8 cellular contexts compared by ENCODE assay signal in genomic region chr20:8853805-8854338, GRCh38.
DNase-seq lines count a peak whose midpoint lies in the region; ATAC-seq and TF ChIP-seq lines count a peak whose summit lies in the region.

No MANE protein-coding gene starts in this region.

- no CpG with 5 or more reads among the region's 6 CpGs for WGBS in IMR-90 (ENCODE audit: extremely low coverage in 2 of 2, insufficient read length in 1 of 2), 2 experiments
- WGBS in testis, 2 donors = 4 to 6% methylated on average over 6 of the region's 6 CpGs

- H3K9me3 ChIP-seq in IMR-90 (ENCODE audit: control insufficient read depth, insufficient read depth, low read length) (no peaks in the 10 kb centered on the region), testis (no peaks in the 10 kb centered on the region)

- peaks cover 0 to 6% of the 10 kb centered on the region in 2 experiments; a peak in 1 of 4 replicates for H3K79me1 ChIP-seq in IMR-90 (ENCODE audit: low read depth in 1 of 2, low read length in 2 of 2)

- dilution Hi-C loops in IMR-90 (cut with HindIII; ENCODE audit: low sequenced_read_pairs, unreplicated experiment) = no loop called here

- no peaks in the 10 kb centered on the region for H4K20me1 ChIP-seq in IMR-90 (ENCODE audit: insufficient read depth, low read length)

- no peaks in the 10 kb centered on the region for H3K36me3 ChIP-seq in IMR-90 (ENCODE audit: control insufficient read depth, insufficient read depth, low read length)
- H3K36me3 ChIP-seq in testis (ENCODE audit: low read depth, missing control alignments) = no peaks in the 10 kb centered on the region

- H3K9me1 ChIP-seq in IMR-90 (ENCODE audit: insufficient read depth, low read length) = peaks cover 2% of the 10 kb centered on the region; the same call in 1 of the 2 replicates

- H3K27me3 ChIP-seq in IMR-90 (ENCODE audit: control insufficient read depth, insufficient read depth, low read length) (no peaks in the 10 kb centered on the region), testis (no peaks in the 10 kb centered on the region)

- peak overlapping the region; percentile 71 for H4K91ac ChIP-seq in IMR-90 (ENCODE audit: insufficient read depth, low read depth, low read length)

- peak overlapping the region; percentile 29; the same call in 1 of the 3 replicates for H2BK15ac ChIP-seq in IMR-90 (ENCODE audit: low read depth, low read length)

- H3K56ac ChIP-seq in IMR-90 (ENCODE audit: extremely low read depth, insufficient read depth, low read length) = peak overlapping the region; percentile 78

- peak overlapping the region; percentile 88 for H4K5ac ChIP-seq in IMR-90 (ENCODE audit: low read depth, low read length)

- H3K14ac ChIP-seq in IMR-90 (replicated peaks; ENCODE audit: low read depth, low read length) = peak overlapping the region; percentile 78

- POLR2A ChIA-PET in IMR-90 (lab: Charles Lee; ENCODE audit: unreplicated experiment) = interaction anchor here (0.5 to 0.6 kb wide), 3 partner anchors 73 to 458 kb away, joined by 3 to 17 read pairs (median 4); no protein-coding TSS in a partner anchor

- H3K18ac ChIP-seq in IMR-90 (ENCODE audit: low read depth, low read length) = peak overlapping the region; percentile 90

- H3K4me1 ChIP-seq in IMR-90 (ENCODE audit: control insufficient read depth, insufficient read depth, low read length) (peaks cover 15% of the 10 kb centered on the region), testis (peaks cover 8% of the 10 kb centered on the region)

- CTCF ChIA-PET in IMR-90 (lab: Yijun Ruan, JAX) = interaction anchor here (0.6 to 1.9 kb wide), 23 partner anchors 13 to 539 kb away, joined by 3 to 26 read pairs (median 3); no protein-coding TSS in a partner anchor

- H3K27ac ChIP-seq in IMR-90 (ENCODE audit: insufficient read depth, low read length) = peak overlapping the region; percentile 88
- H3K27ac ChIP-seq in testis = peak overlapping the region in 1 of 2 donors; percentile 77

- H3K9ac ChIP-seq in IMR-90 (ENCODE audit: low read depth, low read length) = peak overlapping the region; percentile 56

- peak; percentile 90 for TF ChIP-seq RAD21 in IMR-90 (IDR thresholded peaks at IDR 0.05; ENCODE audit: low read length)

- H3K4me3 ChIP-seq in IMR-90 (ENCODE audit: insufficient read depth, low read depth, low read length) (peak overlapping the region; percentile 2; the same call in 1 of the 2 replicates), testis (no peak overlapping the region)

- DNase-seq in GM04503 (ENCODE audit: low read depth) (peak; percentile 51), IMR-90 (peak; percentile 84), NOMO-1 treated with DMSO at 0.1 percent for 48 hours (lab: John Stamatoyannopoulos, UW; ENCODE audit: unreplicated experiment) (peak; percentile 49), cerebellar cortex (ENCODE audit: low spot score) (peak; percentile 92), kidney glomerular epithelial cell (lab: John Stamatoyannopoulos, UW) (peak; percentile 96), testis (peak; percentile 45)
- DNase-seq in activated CD4-positive, alpha-beta T cell treated with anti-CD3 and anti-CD28 coated beads for 4 hours = no peak

- 0 out of 2 replicates have a peak, but pooled peaks have one; percentile 36 for TF ChIP-seq POLR2A in IMR-90 (IDR thresholded peaks at IDR 0.05; ENCODE audit: low read depth, low read length)
- no peak for TF ChIP-seq POLR2A in testis (IDR thresholded peaks at IDR 0.05)

- ATAC-seq in GM21576 (IDR thresholded peaks at IDR 0.05; ENCODE audit: unreplicated experiment) (peak; percentile 89), IMR-90 (ENCODE audit: low read depth) (peak; percentile 82)

- no peak overlapping the region for H2AFZ ChIP-seq in IMR-90 (replicated peaks; ENCODE audit: low read length, poor library complexity)

- peak overlapping the region; percentile 88 for H2BK5ac ChIP-seq in IMR-90 (ENCODE audit: low read depth, low read length, poor library complexity, severe bottlenecking)

- peak; percentile 87 for TF ChIP-seq CTCF in IMR-90 (conservative IDR thresholded peaks at IDR 0.05; ENCODE audit: low read depth, low read length)
- TF ChIP-seq CTCF in testis (IDR thresholded peaks at IDR 0.05) = peak; percentile 91 to 96 (median 92)

- BruUV-seq in IMR-90 (replicated peaks; lab: Mats Ljungman, UMichigan) = no TSS peak

- H2AK5ac ChIP-seq in IMR-90 (ENCODE audit: low read depth, low read length) = peak overlapping the region; percentile 69

- peak overlapping the region; percentile 85 for H3K4ac ChIP-seq in IMR-90 (ENCODE audit: low read depth, low read length)

- peak overlapping the region; percentile 24 to 78; a peak in 3 of 4 replicates for H4K8ac ChIP-seq in IMR-90 (ENCODE audit: low read depth in 2 of 2, low read length in 2 of 2)

- in situ Hi-C loops in IMR-90 (cut with MboI; ENCODE audit: low sequenced_read_pairs) = loop anchor here (10.0 kb wide), 1 partner anchor 511 kb away; no protein-coding TSS in a partner anchor

- H3K23ac ChIP-seq in IMR-90 (ENCODE audit: low read depth, low read length) = peak overlapping the region; percentile 69

- peak overlapping the region; percentile 91 for H2BK20ac ChIP-seq in IMR-90 (ENCODE audit: low read depth, low read length)

- peak overlapping the region; percentile 87 for H2BK120ac ChIP-seq in IMR-90 (ENCODE audit: low read depth, low read length)

- H3K4me2 ChIP-seq in IMR-90 (ENCODE audit: low read depth, low read length) = peak overlapping the region; percentile 84

- intact Hi-C loops in IMR-90 (cut with micrococcal nuclease) = loop anchor here (1.0 to 5.0 kb wide), 8 partner anchors 62 to 539 kb away; no protein-coding TSS in a partner anchor
- intact Hi-C loops in testis (cut with DNase I; ENCODE audit: low total_unique reads) = loop anchor here (5.0 kb wide), 1 partner anchor 508 kb away; no protein-coding TSS in a partner anchor

- peak overlapping the region; percentile 6 for H2AK9ac ChIP-seq in IMR-90 (replicated peaks; ENCODE audit: low read depth, low read length, poor library complexity)

TF ChIP-seq in IMR-90, 13 proteins besides CTCF, POLR2A, EP300 and RAD21:
- TF ChIP-seq MAFK (IDR thresholded peaks at IDR 0.05; ENCODE audit: low read depth, low read length) (no peak), CHD1 (IDR thresholded peaks at IDR 0.05; ENCODE audit: low read depth, low read length) (peak; percentile 48; the same call in 1 of the 2 replicates), SMC3 (IDR thresholded peaks at IDR 0.05; ENCODE audit: low read depth, low read length) (peak; percentile 85), MAZ (IDR thresholded peaks at IDR 0.05; ENCODE audit: borderline replicate concordance, low read depth, low read length) (peak; percentile 34; the same call in 1 of the 2 replicates), RCOR1 (IDR thresholded peaks at IDR 0.05; ENCODE audit: insufficient replicate concordance, low read length) (no peak), MXI1 (IDR thresholded peaks at IDR 0.05; ENCODE audit: borderline replicate concordance, low read depth, low read length) (no peak), USF2 (IDR thresholded peaks at IDR 0.05; ENCODE audit: low read depth, low read length) (no peak)

Comparison
In these comparisons a context has a peak if more than half of its experiments do, and no peak if none do; other contexts are left out.
1. DNase-seq: peak in GM04503 (single experiment), IMR-90 (single experiment), NOMO-1 treated with DMSO at 0.1 percent for 48 hours (single experiment), cerebellar cortex (single experiment), kidney glomerular epithelial cell (single experiment) and testis (single experiment); none in activated CD4-positive, alpha-beta T cell treated with anti-CD3 and anti-CD28 coated beads for 4 hours (0 of 2).